ENCODE assay signal across 18 cellular contexts in genomic region chr2:175012516-175012915, GRCh38. TPM values are rescaled to one million over a fixed set of nuclear protein-coding genes. Genes with fewer than 3 reads are reported as not detected.
DNase-seq lines count a peak whose midpoint lies in the region; ATAC-seq, FAIRE-seq and TF ChIP-seq lines count a peak whose summit lies in the region.
"Had no signal": no experiment of that assay in that cellular context is flagged by ENCODE, and none has a peak within 500 bp of the region (broad histone marks: within the 10 kb centered on the region; RNA-seq: fewer than 3 reads in every experiment).

No MANE protein-coding gene starts in this region.

- ATAC-seq in HepG2 (no peak), right lobe of liver (no peak), GM18868 (IDR thresholded peaks at IDR 0.05; ENCODE audit: unreplicated experiment) (no peak)
- ATAC-seq: K562 had no signal

- TF ChIP-seq EP300 in HepG2 (IDR thresholded peaks at IDR 0.05; ENCODE audit: low read depth in 2 of 2, low read length in 2 of 2) (no peak), HepG2 (CRISPR knock-in tag; IDR thresholded peaks at IDR 0.05; ENCODE audit: borderline replicate concordance) (no peak), suprapubic skin (IDR thresholded peaks at IDR 0.05) (no peak)

- H3K9me3 ChIP-seq in HepG2 (ENCODE audit: low read length) (peaks cover 4% of the 10 kb centered on the region; the same call in 1 of the 2 replicates), right lobe of liver (no peaks in the 10 kb centered on the region), endothelial cell of umbilical vein (replicated peaks; ENCODE audit: control insufficient read depth, insufficient read depth, low read length) (no peaks in the 10 kb centered on the region), suprapubic skin (no peaks in the 10 kb centered on the region)
- H3K9me3 ChIP-seq: SJCRH30 had no signal

- no peak overlapping the region for H3K27ac ChIP-seq in HepG2 (ENCODE audit: extremely low read length, insufficient read depth, low read length)
- no peak overlapping the region for H3K27ac ChIP-seq in right lobe of liver
- no peak overlapping the region for H3K27ac ChIP-seq in endothelial cell of umbilical vein (ENCODE audit: insufficient read depth, low read depth, low read length)
- no peak overlapping the region for H3K27ac ChIP-seq in suprapubic skin
- H3K27ac ChIP-seq: BLaER1 treated with 17β-estradiol and CSF1 and Interleukin-3, amounts not matched to agents 10 nM and 100 nM; HL-60; RWPE1; SJCRH30 had no signal

- H3K4me3 ChIP-seq in HepG2 (replicated peaks in 1 of 3; ENCODE audit: insufficient read depth in 1 of 3, low read depth in 2 of 3, low read length in 3 of 3) (no peak overlapping the region), right lobe of liver (no peak overlapping the region), NB4 (ENCODE audit: low read depth, low read length) (no peak overlapping the region), endothelial cell of umbilical vein (replicated peaks in 1 of 3; ENCODE audit: insufficient read depth in 1 of 3, low read depth in 1 of 3, low read length in 3 of 3) (no peak overlapping the region), suprapubic skin (no peak overlapping the region)
- H3K4me3 ChIP-seq: BLaER1 treated with 17β-estradiol and CSF1 and Interleukin-3, amounts not matched to agents 10 nM and 100 nM; K562; SJCRH30 had no signal

- FAIRE-seq in HepG2 (lab: Jason Lieb, UNC) = no peak
- FAIRE-seq in endothelial cell of umbilical vein (lab: Jason Lieb, UNC) = no peak
- FAIRE-seq: A204.1, K562 had no signal

- H4K20me1 ChIP-seq in HepG2 (ENCODE audit: insufficient read depth, low read length) (no peaks in the 10 kb centered on the region), endothelial cell of umbilical vein (replicated peaks; ENCODE audit: control insufficient read depth, extremely low read depth, insufficient read depth, low read length) (no peaks in the 10 kb centered on the region)
- H4K20me1 ChIP-seq: BLaER1 treated with 17β-estradiol and CSF1 and Interleukin-3, amounts not matched to agents 10 nM and 100 nM had no signal

- POLR2A ChIA-PET in HepG2 (lab: Yijun Ruan, JAX) (no interaction called here), endothelial cell of umbilical vein (lab: Charles Lee) (no interaction called here)

- no peak for TF ChIP-seq RAD21 in HepG2 (CRISPR knock-in tag; IDR thresholded peaks at IDR 0.05)

- H3K4me2 ChIP-seq in HepG2 (ENCODE audit: low read depth, low read length) = no peak overlapping the region
- no peak overlapping the region for H3K4me2 ChIP-seq in endothelial cell of umbilical vein (ENCODE audit: insufficient read depth, low read length)
- H3K4me2 ChIP-seq: BLaER1 treated with 17β-estradiol and CSF1 and Interleukin-3, amounts not matched to agents 10 nM and 100 nM had no signal

- H3K79me2 ChIP-seq in HepG2 (ENCODE audit: insufficient read depth, low read length) (no peaks in the 10 kb centered on the region), endothelial cell of umbilical vein (ENCODE audit: control insufficient read depth, insufficient read depth, low read length) (no peaks in the 10 kb centered on the region)

- H3K9me1 ChIP-seq in endothelial cell of umbilical vein (replicated peaks; ENCODE audit: control insufficient read depth, extremely low read depth, insufficient read depth, low read length) = no peaks in the 10 kb centered on the region

- CTCF ChIA-PET in HepG2 (lab: Yijun Ruan, JAX; ENCODE audit: low intra/inter-chr PET ratio, low total read pairs) (no interaction called here), endothelial cell of umbilical vein (lab: Charles Lee) (no interaction called here)

- DNase-seq in HepG2 (ENCODE audit: low spot score) (no peak), right lobe of liver (no peak), NB4 (ENCODE audit: low read depth) (peak; percentile 47), endothelial cell of umbilical vein (ENCODE audit: low read depth, low spot score) (peak; percentile 52), ACHN (no peak), suprapubic skin (ENCODE audit: low spot score in 2 of 2) (no peak)
- DNase-seq in stimulated activated CD8-positive, alpha-beta memory T cell treated with anti-CD3 and anti-CD28 coated beads, Interleukin-4, amount 100 ng/mL, for 48 hours = no peak
- DNase-seq: HCEC 1CT, NCI-H187 treated with DMSO at 0.1 percent for 48 hours, NCI-H446, NCI-H69, SJCRH30 had no signal

- H2AFZ ChIP-seq in HepG2 (ENCODE audit: low read length) (no peak overlapping the region), endothelial cell of umbilical vein (ENCODE audit: low read depth, low read length) (no peak overlapping the region)

- no peak for TF ChIP-seq CTCF in HepG2 (CRISPR knock-in tag; IDR thresholded peaks at IDR 0.05)
- no peak for TF ChIP-seq CTCF in right lobe of liver (IDR thresholded peaks at IDR 0.05)
- no peak for TF ChIP-seq CTCF in NB4 (IDR thresholded peaks at IDR 0.05; ENCODE audit: low read depth, low read length)
- no peak for TF ChIP-seq CTCF in endothelial cell of umbilical vein (IDR thresholded peaks at IDR 0.05; ENCODE audit: extremely low read depth in 1 of 2, insufficient read depth in 1 of 2, low read depth in 1 of 2, low read length in 2 of 2)
- no peak for TF ChIP-seq CTCF in suprapubic skin (IDR thresholded peaks at IDR 0.05)

- H3K27me3 ChIP-seq in HepG2 (ENCODE audit: control insufficient read depth in 1 of 2, insufficient read depth in 2 of 2, low read length in 2 of 2) = peaks cover 0 to 4% of the 10 kb centered on the region in 2 experiments; a peak in 3 of 5 replicates
- no peaks in the 10 kb centered on the region for H3K27me3 ChIP-seq in right lobe of liver
- H3K27me3 ChIP-seq in endothelial cell of umbilical vein (ENCODE audit: control insufficient read depth in 2 of 2, insufficient read depth in 2 of 2, low read length in 2 of 2) = peaks cover 0 to 3% of the 10 kb centered on the region in 2 experiments
- peaks cover 7% of the 10 kb centered on the region for H3K27me3 ChIP-seq in suprapubic skin
- H3K27me3 ChIP-seq: SJCRH30 had no signal

- H3K36me3 ChIP-seq in HepG2 (replicated peaks in 1 of 2; ENCODE audit: control insufficient read depth in 1 of 2, insufficient read depth in 2 of 2, low read length in 2 of 2) (no peaks in the 10 kb centered on the region), right lobe of liver (no peaks in the 10 kb centered on the region), endothelial cell of umbilical vein (ENCODE audit: control insufficient read depth in 2 of 2, extremely low read depth in 1 of 2, insufficient read depth in 2 of 2, low read length in 2 of 2) (no peaks in the 10 kb centered on the region), suprapubic skin (no peaks in the 10 kb centered on the region)
- H3K36me3 ChIP-seq: BLaER1 treated with 17β-estradiol and CSF1 and Interleukin-3, amounts not matched to agents 10 nM and 100 nM; SJCRH30 had no signal

- in situ Hi-C loops in HepG2 (cut with HindIII; ENCODE audit: extremely low pct_ligation_motif_present, low pct_unique_long_range_greater_than_20kb) (no loop called here), ACHN (cut with HindIII; ENCODE audit: low pct_ligation_motif_present, low pct_unique_long_range_greater_than_20kb, low sequenced_read_pairs) (no loop called here)

- dilution Hi-C loops in endothelial cell of umbilical vein (cut with MboI; ENCODE audit: extremely low pct_ligation_motif_present, low sequenced_read_pairs) = no loop called here

- TF ChIP-seq POLR2A in HepG2 (IDR thresholded peaks at IDR 0.05; ENCODE audit: insufficient read depth in 1 of 2, low read depth in 2 of 2, low read length in 2 of 2) = no peak
- TF ChIP-seq POLR2A in right lobe of liver (IDR thresholded peaks at IDR 0.05) = no peak
- no peak for TF ChIP-seq POLR2A in NB4 (IDR thresholded peaks at IDR 0.05; ENCODE audit: extremely low read depth, insufficient read length)
- no peak for TF ChIP-seq POLR2A in endothelial cell of umbilical vein (IDR thresholded peaks at IDR 0.05; ENCODE audit: low read depth, low read length)
- no peak for TF ChIP-seq POLR2A in suprapubic skin (IDR thresholded peaks at IDR 0.05)

- BruUV-seq in HepG2 (replicated peaks; lab: Mats Ljungman, UMichigan) (no TSS peak), endothelial cell of umbilical vein (replicated peaks; lab: Mats Ljungman, UMichigan) (no TSS peak)

- no peaks in the 10 kb centered on the region for H3K4me1 ChIP-seq in HepG2 (ENCODE audit: insufficient read depth, low read length)
- H3K4me1 ChIP-seq in right lobe of liver = no peaks in the 10 kb centered on the region
- peaks cover 30% of the 10 kb centered on the region for H3K4me1 ChIP-seq in endothelial cell of umbilical vein (ENCODE audit: control insufficient read depth, extremely low read depth, insufficient read depth, low read length)
- no peaks in the 10 kb centered on the region for H3K4me1 ChIP-seq in suprapubic skin
- H3K4me1 ChIP-seq: BLaER1 treated with 17β-estradiol and CSF1 and Interleukin-3, amounts not matched to agents 10 nM and 100 nM had no signal

- 63% methylated on average over 2 of the region's 2 CpGs for WGBS in HepG2 (ENCODE audit: low lambda C conversion rate)
- whole genome bisulfite sequencing in right lobe of liver (ENCODE audit: insufficient coverage, low coverage, low lambda C conversion rate, missing lambda C conversion rate) = 97% methylated on average over 2 of the region's 2 CpGs
- 92% methylated on average over 2 of the region's 2 CpGs for WGBS in suprapubic skin

- intact Hi-C loops in HepG2 (cut with micrococcal nuclease; ENCODE audit: unreplicated experiment) (no loop called here), right lobe of liver (cut with DNase I) (no loop called here), endothelial cell of umbilical vein (cut with micrococcal nuclease) (no loop called here)

- H3K9ac ChIP-seq in HepG2 (ENCODE audit: insufficient read depth, low read depth, low read length) = no peak overlapping the region
- no peak overlapping the region for H3K9ac ChIP-seq in endothelial cell of umbilical vein (replicated peaks; ENCODE audit: extremely low read depth, insufficient read depth, low read length)
- H3K9ac ChIP-seq: BLaER1 treated with 17β-estradiol and CSF1 and Interleukin-3, amounts not matched to agents 10 nM and 100 nM had no signal

RNA-seq across cellular contexts. Expression of gene CHN1, which starts 7.3 kb away (rescaled TPM):
- total RNA-seq in HepG2 (2016; rRNA removed; fragmentation: Illumina TruSeq; extraction: Trizol) (2.5 and 2.8 TPM in 2 replicates), right lobe of liver (1 to 10 TPM; 1.0 to 2.8 (median 1.4) TPM), endothelial cell of umbilical vein (23.3 and 29.0 TPM in 2 replicates), suprapubic skin (1 to 10 TPM; 1.6 to 4.9 (median 3.6) TPM)
- total RNA-seq in HepG2 (2016; cell fraction: cytosol; rRNA removed; fragmentation: Illumina TruSeq; extraction: Trizol; ENCODE audit: low read depth) = 2.8 and 3.9 TPM in 2 replicates
- 3.0 and 3.3 TPM in 2 replicates for total RNA-seq in HepG2 (2016; cell fraction: insoluble cytoplasmic fraction; rRNA removed; fragmentation: Illumina TruSeq; extraction: Trizol)
- total RNA-seq in HepG2 (2016; cell fraction: membrane; rRNA removed; fragmentation: Illumina TruSeq; extraction: Trizol) = 3.8 and 5.4 TPM in 2 replicates
- total RNA-seq in HepG2 (2016; cell fraction: nucleus; rRNA removed; fragmentation: Illumina TruSeq; extraction: Trizol) = 3.1 and 6.8 TPM in 2 replicates
- polyA plus RNA-seq in HepG2 (2011; rRNA removed) (2.5 and 3.5 TPM in 2 replicates), endothelial cell of umbilical vein (20.1 and 24.9 TPM in 2 replicates)
- polyA plus RNA-seq in HepG2 (2011; cell fraction: cytosol; rRNA removed) = 1.3 and 3.1 TPM in 2 replicates
- polyA plus RNA-seq in HepG2 (2011; cell fraction: nucleus; rRNA removed) = 1.7 and 2.6 TPM in 2 replicates
- polyA plus RNA-seq in HepG2 (2012) = 1.1 and 2.4 TPM in 2 replicates
- 2.0 and 2.7 TPM in 2 replicates for polyA plus RNA-seq in HepG2 (2016; cell fraction: cytosol; fragmentation: Illumina TruSeq; extraction: Trizol; ENCODE audit: low read depth)
- polyA plus RNA-seq in HepG2 (2016; cell fraction: insoluble cytoplasmic fraction; fragmentation: Illumina TruSeq; extraction: Trizol; ENCODE audit: low read depth) = 3.5 and 5.4 TPM in 2 replicates
- 4.4 and 4.9 TPM in 2 replicates for polyA plus RNA-seq in HepG2 (2016; cell fraction: membrane; fragmentation: Illumina TruSeq; extraction: Trizol; ENCODE audit: low read depth)
- polyA plus RNA-seq in HepG2 (2016; cell fraction: nucleus; fragmentation: Illumina TruSeq; extraction: Trizol; ENCODE audit: insufficient read depth, low read depth) = 3.1 and 4.3 TPM in 2 replicates
- polyA minus RNA-seq in HepG2 (2011; rRNA and poly(A)+ RNA removed; ENCODE audit: low replicate concordance) = 1.2 and 14.3 TPM in 2 replicates
- 1.5 and 2.1 TPM in 2 replicates for polyA minus RNA-seq in HepG2 (2011; cell fraction: cytosol; rRNA and poly(A)+ RNA removed)
- 5.8 and 9.4 TPM in 2 replicates for polyA minus RNA-seq in HepG2 (2011; cell fraction: nucleus; rRNA and poly(A)+ RNA removed)
- 34.0 and 35.0 TPM in 2 replicates for polyA plus RNA-seq in endothelial cell of umbilical vein (2011; cell fraction: cytosol; rRNA removed)
- polyA plus RNA-seq in endothelial cell of umbilical vein (2011; cell fraction: nucleus; rRNA removed) = 37.7 and 42.8 TPM in 2 replicates
- polyA plus RNA-seq in endothelial cell of umbilical vein (2012) = 16.1 and 30.5 TPM in 2 replicates
- 46.2 and 58.7 TPM in 2 replicates for polyA minus RNA-seq in endothelial cell of umbilical vein
- 11.6 TPM for polyA minus RNA-seq in endothelial cell of umbilical vein (2011; cell fraction: cytosol; rRNA and poly(A)+ RNA removed)
- 59.2 and 73.1 TPM in 2 replicates for polyA minus RNA-seq in endothelial cell of umbilical vein (2011; cell fraction: nucleus; rRNA and poly(A)+ RNA removed)

Comparison
In these comparisons a context has a peak if more than half of its experiments do, and no peak if none do; other contexts are left out.
1. DNase-seq: peak in NB4 (single experiment) and endothelial cell of umbilical vein (single experiment); none in HepG2 (single experiment), right lobe of liver (0 of 3), ACHN (single experiment), suprapubic skin (0 of 2) and stimulated activated CD8-positive, alpha-beta memory T cell treated with anti-CD3 and anti-CD28 coated beads, Interleukin-4, amount 100 ng/mL, for 48 hours (single experiment).